In genomic region chr6:120103616-120104015, GRCh38 we compare ENCODE assay signal across 25 cellular contexts.
"Had no signal": no experiment of that assay in that cellular context is flagged by ENCODE, and none has a peak within 500 bp of the region (broad histone marks: within the 10 kb centered on the region; RNA-seq: fewer than 3 reads in every experiment).

No MANE protein-coding gene starts in this region.

- H3K9me3 ChIP-seq: colonic mucosa, esophagus muscularis mucosa, esophagus squamous epithelium, gastrocnemius medialis, gastroesophageal sphincter had no signal

- H3K4me1 ChIP-seq: colonic mucosa, esophagus muscularis mucosa, esophagus squamous epithelium, foreskin keratinocyte, gastrocnemius medialis, gastroesophageal sphincter, heart left ventricle, heart right ventricle had no signal

- H3K27me3 Mint-ChIP-seq: dendritic cell treated with granulocyte-macrophage colony-stimulating factor and Interleukin-4, amounts not matched to agents 40 ng/mL and 50 ng/mL, for 4 days; effector memory CD8-positive, alpha-beta T cell had no signal

- H3K4me1 Mint-ChIP-seq: endodermal cell had no signal

- H3K27me3 ChIP-seq: colonic mucosa, dorsolateral prefrontal cortex, esophagus muscularis mucosa, esophagus squamous epithelium, foreskin keratinocyte, gastrocnemius medialis, gastroesophageal sphincter, heart left ventricle, heart right ventricle had no signal

- H3K27ac ChIP-seq: colonic mucosa, coronary artery, dorsolateral prefrontal cortex, epithelial cell of prostate, esophagus muscularis mucosa, esophagus squamous epithelium, foreskin keratinocyte, gastrocnemius medialis, gastroesophageal sphincter, heart left ventricle, heart right ventricle had no signal

- H3K4me3 ChIP-seq: colonic mucosa, coronary artery, dorsolateral prefrontal cortex, esophagus muscularis mucosa, esophagus squamous epithelium, gastrocnemius medialis, gastroesophageal sphincter, heart left ventricle, heart right ventricle had no signal

- H3K9me3 Mint-ChIP-seq: endodermal cell had no signal

- H3K36me3 ChIP-seq: colonic mucosa, esophagus muscularis mucosa, esophagus squamous epithelium, gastrocnemius medialis, gastroesophageal sphincter, heart left ventricle, heart right ventricle had no signal

- DNase-seq: colonic mucosa; cortex of kidney; dermis blood vessel endothelial cell; dorsolateral prefrontal cortex; effector CD4-positive, alpha-beta T cell; effector CD8-positive, alpha-beta T cell; effector memory CD4-positive, alpha-beta T cell; effector memory CD8-positive, alpha-beta T cell; endodermal cell; esophagus squamous epithelium; foreskin fibroblast; foreskin keratinocyte; foreskin melanocyte; gastrocnemius medialis; glutamatergic neuron; head of caudate nucleus; heart left ventricle; heart right ventricle had no signal

- H3K4me3 Mint-ChIP-seq: dendritic cell treated with granulocyte-macrophage colony-stimulating factor and Interleukin-4, amounts not matched to agents 40 ng/mL and 50 ng/mL, for 4 days; effector memory CD8-positive, alpha-beta T cell; endodermal cell had no signal

- FAIRE-seq: endothelial cell of umbilical vein had no signal

- H3K27ac Mint-ChIP-seq: dendritic cell treated with granulocyte-macrophage colony-stimulating factor and Interleukin-4, amounts not matched to agents 40 ng/mL and 50 ng/mL, for 4 days; effector memory CD8-positive, alpha-beta T cell; endodermal cell had no signal

- ATAC-seq: effector memory CD8-positive, alpha-beta T cell; esophagus mucosa; foreskin keratinocyte; gastrocnemius medialis; gastroesophageal sphincter; heart left ventricle; heart right ventricle had no signal
